19 cellular contexts compared by ENCODE assay signal in the genomic region with DNA sequence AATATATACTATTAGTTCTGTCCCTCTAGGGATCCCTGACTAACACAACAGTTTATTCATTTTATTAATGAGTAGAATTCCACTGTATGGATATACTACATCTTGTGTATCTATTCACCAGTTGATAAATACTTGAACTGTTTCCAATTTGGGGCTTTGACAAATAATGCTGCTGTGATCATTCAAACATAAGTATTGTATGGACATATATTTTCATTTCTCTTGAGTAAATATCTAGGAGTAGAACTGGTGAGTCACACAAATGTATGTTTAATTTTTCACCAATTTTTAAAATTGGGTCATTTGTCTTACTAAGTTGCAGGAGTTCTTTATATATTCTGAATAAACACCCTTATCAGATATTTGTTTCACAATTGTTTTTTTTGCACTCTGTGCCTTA.
A peak's percentile ranks its signal among the peaks of the same experiment; 100 is the strongest.
DNase-seq lines count a peak whose midpoint lies in the region; ATAC-seq and TF ChIP-seq lines count a peak whose summit lies in the region.
"Had no signal": no experiment of that assay in that cellular context is flagged by ENCODE, and none has a peak within 500 bp of the region (broad histone marks: within the 10 kb centered on the region; RNA-seq: fewer than 3 reads in every experiment).

No MANE protein-coding gene starts in this region.

- H3K27me3 ChIP-seq in cardiac muscle cell, result no peaks in the 10 kb centered on the region
- H3K27me3 ChIP-seq in PC-3 (ENCODE audit: low read length), result no peaks in the 10 kb centered on the region
- no peaks in the 10 kb centered on the region for H3K27me3 ChIP-seq in hepatocyte
- H3K27me3 ChIP-seq in neural progenitor cell, result no peaks in the 10 kb centered on the region
- no peaks in the 10 kb centered on the region for H3K27me3 ChIP-seq in HAP-1 (ENCODE audit: low read depth)
- H3K27me3 ChIP-seq: BLaER1 treated with 17β-estradiol and CSF1 and Interleukin-3, amounts not matched to agents 10 nM and 100 nM had no signal

- ATAC-seq in left cardiac atrium (no peak), PC-3 (peak; percentile 75)
- ATAC-seq: A549; CD8-positive, alpha-beta T cell had no signal

- H3K9me3 ChIP-seq in cardiac muscle cell (ENCODE audit: low read depth) (no peaks in the 10 kb centered on the region), PC-3 (ENCODE audit: low read length) (no peaks in the 10 kb centered on the region), hepatocyte (ENCODE audit: low read depth) (no peaks in the 10 kb centered on the region), neural progenitor cell (ENCODE audit: low read depth) (no peaks in the 10 kb centered on the region), HAP-1 (no peaks in the 10 kb centered on the region)
- H3K9me3 ChIP-seq: A549; BLaER1 treated with 17β-estradiol and CSF1 and Interleukin-3, amounts not matched to agents 10 nM and 100 nM; Caco-2 had no signal

- POLR2A ChIA-PET in PC-3 (lab: Charles Lee; ENCODE audit: unreplicated experiment), result no interaction called here

- CTCF ChIA-PET in PC-3 (lab: Charles Lee), result no interaction called here

- H3K9ac ChIP-seq in PC-3 (ENCODE audit: low read length), result no peak overlapping the region
- no peak overlapping the region for H3K9ac ChIP-seq in neural progenitor cell
- H3K9ac ChIP-seq: BLaER1 treated with 17β-estradiol and CSF1 and Interleukin-3, amounts not matched to agents 10 nM and 100 nM had no signal

- peak overlapping the region; percentile 16 for H3K4me2 ChIP-seq in PC-3 (ENCODE audit: low read length)
- peak overlapping the region; percentile 4 for H3K4me2 ChIP-seq in hepatocyte
- H3K4me2 ChIP-seq in neural progenitor cell, result peak overlapping the region; percentile 58
- H3K4me2 ChIP-seq: A549; BLaER1 treated with 17β-estradiol and CSF1 and Interleukin-3, amounts not matched to agents 10 nM and 100 nM had no signal

- TF ChIP-seq CTCF in cardiac muscle cell (IDR thresholded peaks at IDR 0.05; ENCODE audit: low read depth, low read length) (no peak), PC-3 (conservative IDR thresholded peaks at IDR 0.05; ENCODE audit: low read depth, low read length) (no peak), hepatocyte (IDR thresholded peaks at IDR 0.05; ENCODE audit: poor library complexity) (no peak), neural progenitor cell (IDR thresholded peaks at IDR 0.05) (no peak)

- H3K27ac ChIP-seq in cardiac muscle cell, result peak overlapping the region; percentile 77
- H3K27ac ChIP-seq in PC-3 (ENCODE audit: low read length), result no peak overlapping the region
- no peak overlapping the region for H3K27ac ChIP-seq in hepatocyte
- H3K27ac ChIP-seq in neural progenitor cell, result peak overlapping the region; percentile 82
- H3K27ac ChIP-seq: 22Rv1; A549; BLaER1 treated with 17β-estradiol and CSF1 and Interleukin-3, amounts not matched to agents 10 nM and 100 nM; C4-2B had no signal

- H3K9me2 ChIP-seq in PC-3 (replicated peaks; ENCODE audit: low read length) (no peaks in the 10 kb centered on the region), hepatocyte (replicated peaks; ENCODE audit: insufficient read depth) (no peaks in the 10 kb centered on the region)

- peaks cover 2% of the 10 kb centered on the region for H3K27me3 Mint-ChIP-seq in neural progenitor cell (ENCODE audit: insufficient read depth, low read depth)
- H3K27me3 Mint-ChIP-seq: B cell; CD4-positive, alpha-beta T cell had no signal

- no peak overlapping the region for H2AFZ ChIP-seq in PC-3 (ENCODE audit: low read length)
- no peak overlapping the region for H2AFZ ChIP-seq in hepatocyte
- no peak overlapping the region for H2AFZ ChIP-seq in neural progenitor cell (replicated peaks)

- peaks cover 9% of the 10 kb centered on the region for H3K36me3 Mint-ChIP-seq in neural progenitor cell

- H4K20me1 ChIP-seq in PC-3 (ENCODE audit: low read length) (no peaks in the 10 kb centered on the region), hepatocyte (ENCODE audit: insufficient read depth, poor library complexity, severe bottlenecking) (no peaks in the 10 kb centered on the region), neural progenitor cell (ENCODE audit: low read depth) (no peaks in the 10 kb centered on the region)
- H4K20me1 ChIP-seq: BLaER1 treated with 17β-estradiol and CSF1 and Interleukin-3, amounts not matched to agents 10 nM and 100 nM had no signal

- H3F3A ChIP-seq in PC-3 (ENCODE audit: low read length, unreplicated experiment) (no peaks in the 10 kb centered on the region), neural progenitor cell (ENCODE audit: low read depth) (peaks cover 13% of the 10 kb centered on the region)

- H3K36me3 ChIP-seq in cardiac muscle cell, result no peaks in the 10 kb centered on the region
- no peaks in the 10 kb centered on the region for H3K36me3 ChIP-seq in PC-3 (ENCODE audit: low read depth, low read length)
- H3K36me3 ChIP-seq in hepatocyte (replicated peaks; ENCODE audit: insufficient read depth, low read depth), result no peaks in the 10 kb centered on the region
- H3K36me3 ChIP-seq in neural progenitor cell, result no peaks in the 10 kb centered on the region
- no peaks in the 10 kb centered on the region for H3K36me3 ChIP-seq in HAP-1 (replicated peaks)
- H3K36me3 ChIP-seq: BLaER1 treated with 17β-estradiol and CSF1 and Interleukin-3, amounts not matched to agents 10 nM and 100 nM had no signal

- no peak for DNase-seq in cardiac muscle cell (ENCODE audit: low read depth in 1 of 2, low spot score in 1 of 2)
- DNase-seq in left cardiac atrium, result no peak
- DNase-seq in PC-3, result peak; percentile 73
- DNase-seq in hepatocyte (ENCODE audit: low spot score), result no peak
- DNase-seq in neural progenitor cell (ENCODE audit: low spot score), result no peak
- no peak for DNase-seq in HAP-1 (ENCODE audit: low spot score in 2 of 2)
- no peak for DNase-seq in islet precursor cell
- no peak for DNase-seq in NCI-H1694 (lab: John Stamatoyannopoulos, UW)
- DNase-seq: AML-193; Caco-2; Calu3; CD4-positive, alpha-beta T cell; CD8-positive, alpha-beta T cell; GF-D8 had no signal

- H3K4me1 ChIP-seq in cardiac muscle cell (ENCODE audit: low read depth) (peaks cover 19% of the 10 kb centered on the region), PC-3 (ENCODE audit: insufficient read depth, low read length) (peaks cover 10% of the 10 kb centered on the region), hepatocyte (ENCODE audit: insufficient read depth) (peaks cover 4% of the 10 kb centered on the region), neural progenitor cell (peaks cover 18% of the 10 kb centered on the region), HAP-1 (no peaks in the 10 kb centered on the region)
- H3K4me1 ChIP-seq: BLaER1 treated with 17β-estradiol and CSF1 and Interleukin-3, amounts not matched to agents 10 nM and 100 nM had no signal

- H3K79me2 ChIP-seq in PC-3 (ENCODE audit: low read length) (no peaks in the 10 kb centered on the region), hepatocyte (no peaks in the 10 kb centered on the region), neural progenitor cell (ENCODE audit: low read depth) (no peaks in the 10 kb centered on the region)

- peaks cover 15% of the 10 kb centered on the region for H3K9me3 Mint-ChIP-seq in neural progenitor cell
- H3K9me3 Mint-ChIP-seq: CD8-positive, alpha-beta T cell had no signal

- no peak overlapping the region for H3K4me3 ChIP-seq in cardiac muscle cell
- H3K4me3 ChIP-seq in PC-3 (ENCODE audit: low read length), result no peak overlapping the region
- H3K4me3 ChIP-seq in hepatocyte, result no peak overlapping the region
- H3K4me3 ChIP-seq in neural progenitor cell, result no peak overlapping the region
- H3K4me3 ChIP-seq in HAP-1, result no peak overlapping the region
- H3K4me3 ChIP-seq: A549; BLaER1 treated with 17β-estradiol and CSF1 and Interleukin-3, amounts not matched to agents 10 nM and 100 nM had no signal

- in situ Hi-C loops in HAP-1 (cut with MboI; ENCODE audit: low sequenced_read_pairs), result no loop called here

- intact Hi-C loops in left cardiac atrium (cut with DNase I), result no loop called here
- intact Hi-C loops in PC-3 (cut with micrococcal nuclease), result no loop called here

- H3K27ac Mint-ChIP-seq in neural progenitor cell, result no peak overlapping the region
- H3K27ac Mint-ChIP-seq: B cell; CD4-positive, alpha-beta T cell; CD8-positive, alpha-beta T cell had no signal

- no peak overlapping the region for H3K4me3 Mint-ChIP-seq in neural progenitor cell
- H3K4me3 Mint-ChIP-seq: B cell; CD4-positive, alpha-beta T cell; CD8-positive, alpha-beta T cell had no signal

- no TSS peak for BruUV-seq in PC-3 (replicated peaks; lab: Mats Ljungman, UMichigan)

- H3K4me1 Mint-ChIP-seq in neural progenitor cell, result peaks cover 17% of the 10 kb centered on the region
- H3K4me1 Mint-ChIP-seq: B cell had no signal

Comparison
In these comparisons a context has a peak if more than half of its experiments do, and no peak if none do; other contexts are left out.
1. H3K27ac ChIP-seq: peak in cardiac muscle cell (single experiment) and neural progenitor cell (single experiment); none in PC-3 (single experiment) and hepatocyte (single experiment).
2. H3K4me2 ChIP-seq: peak in every context shown above with its lines; median percentile 58 in neural progenitor cell; 16 in PC-3; 4 in hepatocyte.